ENCODE assay signal across 1 cellular context in the genomic region with DNA sequence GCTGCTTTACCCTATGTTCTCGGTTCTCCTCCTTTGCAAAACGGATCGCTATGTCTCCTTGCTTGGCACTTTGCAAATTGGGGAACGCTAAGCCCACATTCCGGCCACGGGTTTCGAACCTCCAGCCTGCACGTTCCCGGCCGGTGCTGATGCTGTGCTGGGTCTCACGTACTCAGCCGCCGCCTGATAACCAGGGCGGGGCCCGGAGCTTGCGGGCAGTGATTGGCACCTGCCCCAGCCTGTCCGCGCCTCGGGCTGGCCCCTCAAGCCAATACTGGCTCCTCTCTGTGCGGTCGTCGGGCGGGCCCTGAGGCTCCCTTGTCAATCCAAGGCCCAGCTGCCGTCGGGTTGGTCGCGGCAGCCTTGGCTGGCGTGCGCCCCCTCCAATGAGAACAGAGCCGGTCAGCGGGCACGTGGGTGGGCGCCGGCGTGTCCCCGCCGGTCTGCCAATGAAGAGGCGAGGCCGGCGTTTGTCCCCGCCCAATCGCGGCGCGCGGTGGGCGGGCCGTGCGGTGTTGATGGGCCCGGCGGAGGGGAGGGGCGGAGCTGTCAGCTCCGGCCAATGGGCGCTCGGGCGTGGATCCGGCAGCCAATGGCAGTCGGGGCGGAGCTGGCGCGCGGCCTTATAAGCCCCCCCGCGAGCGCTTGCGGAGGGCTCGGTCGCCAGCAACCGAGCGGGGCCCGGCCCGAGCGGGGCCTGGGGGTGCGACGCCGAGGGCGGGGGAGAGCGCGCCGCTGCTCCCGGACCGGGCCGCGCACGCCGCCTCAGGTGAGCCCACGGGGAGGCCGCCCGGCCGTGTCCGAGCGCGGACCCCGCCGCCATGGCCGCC.
TF ChIP-seq lines count a peak whose summit lies in the region.

KDM4B (plus strand) TSS at position 652 of the 830 bp plus-strand sequence. CDS start 63,778 bp downstream, outside the sequence.

TF ChIP-seq in HepG2, 621 proteins besides CTCF, POLR2A, EP300 and RAD21 (continued from another document and continues in another):
- TF ChIP-seq, protein P1, sequence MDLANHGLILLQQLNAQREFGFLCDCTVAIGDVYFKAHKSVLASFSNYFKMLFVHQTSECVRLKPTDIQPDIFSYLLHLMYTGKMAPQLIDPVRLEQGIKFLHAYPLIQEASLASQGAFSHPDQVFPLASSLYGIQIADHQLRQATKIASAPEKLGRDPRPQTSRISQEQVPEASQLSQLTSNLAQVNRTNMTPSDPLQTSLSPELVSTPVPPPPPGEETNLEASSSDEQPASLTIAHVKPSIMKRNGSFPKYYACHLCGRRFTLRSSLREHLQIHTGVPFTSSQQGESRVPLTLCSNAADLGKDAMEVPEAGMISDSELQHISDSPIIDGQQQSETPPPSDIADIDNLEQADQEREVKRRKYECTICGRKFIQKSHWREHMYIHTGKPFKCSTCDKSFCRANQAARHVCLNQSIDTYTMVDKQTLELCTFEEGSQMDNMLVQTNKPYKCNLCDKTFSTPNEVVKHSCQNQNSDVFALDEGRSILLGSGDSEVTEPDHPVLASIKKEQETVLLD (CRISPR knock-in tag; IDR thresholded peaks at IDR 0.05; ENCODE audit: low read depth), result peak; percentile 54; the same call in 1 of the 2 replicates
- no peak for TF ChIP-seq HMGA1 (CRISPR knock-in tag; conservative IDR thresholded peaks at IDR 0.05)
- no peak for TF ChIP-seq HNF4G (IDR thresholded peaks at IDR 0.05; ENCODE audit: borderline replicate concordance, low read depth, low read length)
- 0 out of 2 replicates have a peak, but pooled peaks have one; percentile 33 for TF ChIP-seq HNF4G (CRISPR knock-in tag; IDR thresholded peaks at IDR 0.05; ENCODE audit: borderline replicate concordance, low read depth)
- TF ChIP-seq, protein P2, sequence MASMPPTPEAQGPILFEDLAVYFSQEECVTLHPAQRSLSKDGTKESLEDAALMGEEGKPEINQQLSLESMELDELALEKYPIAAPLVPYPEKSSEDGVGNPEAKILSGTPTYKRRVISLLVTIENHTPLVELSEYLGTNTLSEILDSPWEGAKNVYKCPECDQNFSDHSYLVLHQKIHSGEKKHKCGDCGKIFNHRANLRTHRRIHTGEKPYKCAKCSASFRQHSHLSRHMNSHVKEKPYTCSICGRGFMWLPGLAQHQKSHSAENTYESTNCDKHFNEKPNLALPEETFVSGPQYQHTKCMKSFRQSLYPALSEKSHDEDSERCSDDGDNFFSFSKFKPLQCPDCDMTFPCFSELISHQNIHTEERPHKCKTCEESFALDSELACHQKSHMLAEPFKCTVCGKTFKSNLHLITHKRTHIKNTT (CRISPR knock-in tag; IDR thresholded peaks at IDR 0.05), result no peak
- TF ChIP-seq, protein P3, sequence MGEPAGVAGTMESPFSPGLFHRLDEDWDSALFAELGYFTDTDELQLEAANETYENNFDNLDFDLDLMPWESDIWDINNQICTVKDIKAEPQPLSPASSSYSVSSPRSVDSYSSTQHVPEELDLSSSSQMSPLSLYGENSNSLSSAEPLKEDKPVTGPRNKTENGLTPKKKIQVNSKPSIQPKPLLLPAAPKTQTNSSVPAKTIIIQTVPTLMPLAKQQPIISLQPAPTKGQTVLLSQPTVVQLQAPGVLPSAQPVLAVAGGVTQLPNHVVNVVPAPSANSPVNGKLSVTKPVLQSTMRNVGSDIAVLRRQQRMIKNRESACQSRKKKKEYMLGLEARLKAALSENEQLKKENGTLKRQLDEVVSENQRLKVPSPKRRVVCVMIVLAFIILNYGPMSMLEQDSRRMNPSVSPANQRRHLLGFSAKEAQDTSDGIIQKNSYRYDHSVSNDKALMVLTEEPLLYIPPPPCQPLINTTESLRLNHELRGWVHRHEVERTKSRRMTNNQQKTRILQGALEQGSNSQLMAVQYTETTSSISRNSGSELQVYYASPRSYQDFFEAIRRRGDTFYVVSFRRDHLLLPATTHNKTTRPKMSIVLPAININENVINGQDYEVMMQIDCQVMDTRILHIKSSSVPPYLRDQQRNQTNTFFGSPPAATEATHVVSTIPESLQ (CRISPR knock-in tag; conservative IDR thresholded peaks at IDR 0.05), result no peak
- TF ChIP-seq, protein P4, sequence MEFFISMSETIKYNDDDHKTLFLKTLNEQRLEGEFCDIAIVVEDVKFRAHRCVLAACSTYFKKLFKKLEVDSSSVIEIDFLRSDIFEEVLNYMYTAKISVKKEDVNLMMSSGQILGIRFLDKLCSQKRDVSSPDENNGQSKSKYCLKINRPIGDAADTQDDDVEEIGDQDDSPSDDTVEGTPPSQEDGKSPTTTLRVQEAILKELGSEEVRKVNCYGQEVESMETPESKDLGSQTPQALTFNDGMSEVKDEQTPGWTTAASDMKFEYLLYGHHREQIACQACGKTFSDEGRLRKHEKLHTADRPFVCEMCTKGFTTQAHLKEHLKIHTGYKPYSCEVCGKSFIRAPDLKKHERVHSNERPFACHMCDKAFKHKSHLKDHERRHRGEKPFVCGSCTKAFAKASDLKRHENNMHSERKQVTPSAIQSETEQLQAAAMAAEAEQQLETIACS (CRISPR knock-in tag; IDR thresholded peaks at IDR 0.05), result no peak
- no peak for TF ChIP-seq NFRKB (IDR thresholded peaks at IDR 0.05)
- TF ChIP-seq, protein P5, sequence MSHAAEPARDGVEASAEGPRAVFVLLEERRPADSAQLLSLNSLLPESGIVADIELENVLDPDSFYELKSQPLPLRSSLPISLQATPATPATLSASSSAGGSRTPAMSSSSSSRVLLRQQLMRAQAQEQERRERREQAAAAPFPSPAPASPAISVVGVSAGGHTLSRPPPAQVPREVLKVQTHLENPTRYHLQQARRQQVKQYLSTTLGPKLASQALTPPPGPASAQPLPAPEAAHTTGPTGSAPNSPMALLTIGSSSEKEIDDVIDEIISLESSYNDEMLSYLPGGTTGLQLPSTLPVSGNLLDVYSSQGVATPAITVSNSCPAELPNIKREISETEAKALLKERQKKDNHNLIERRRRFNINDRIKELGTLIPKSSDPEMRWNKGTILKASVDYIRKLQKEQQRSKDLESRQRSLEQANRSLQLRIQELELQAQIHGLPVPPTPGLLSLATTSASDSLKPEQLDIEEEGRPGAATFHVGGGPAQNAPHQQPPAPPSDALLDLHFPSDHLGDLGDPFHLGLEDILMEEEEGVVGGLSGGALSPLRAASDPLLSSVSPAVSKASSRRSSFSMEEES (CRISPR knock-in tag; IDR thresholded peaks at IDR 0.05), result peak; percentile 40
- TF ChIP-seq, protein P6, sequence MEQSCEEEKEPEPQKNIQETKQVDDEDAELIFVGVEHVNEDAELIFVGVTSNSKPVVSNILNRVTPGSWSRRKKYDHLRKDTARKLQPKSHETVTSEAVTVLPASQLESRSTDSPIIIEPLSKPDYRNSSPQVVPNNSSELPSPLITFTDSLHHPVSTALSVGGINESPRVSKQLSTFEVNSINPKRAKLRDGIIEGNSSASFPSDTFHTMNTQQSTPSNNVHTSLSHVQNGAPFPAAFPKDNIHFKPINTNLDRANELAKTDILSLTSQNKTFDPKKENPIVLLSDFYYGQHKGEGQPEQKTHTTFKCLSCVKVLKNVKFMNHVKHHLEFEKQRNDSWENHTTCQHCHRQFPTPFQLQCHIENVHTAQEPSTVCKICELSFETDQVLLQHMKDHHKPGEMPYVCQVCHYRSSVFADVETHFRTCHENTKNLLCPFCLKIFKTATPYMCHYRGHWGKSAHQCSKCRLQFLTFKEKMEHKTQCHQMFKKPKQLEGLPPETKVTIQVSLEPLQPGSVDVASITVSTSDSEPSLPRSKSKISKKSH (CRISPR knock-in tag; IDR thresholded peaks at IDR 0.05; ENCODE audit: borderline replicate concordance), result no peak
- no peak for TF ChIP-seq PTBP1 (IDR thresholded peaks at IDR 0.05; ENCODE audit: low read depth, low read length, poor library complexity, severe bottlenecking)
- no peak for TF ChIP-seq ZNF20 (CRISPR knock-in tag; IDR thresholded peaks at IDR 0.05)
- no peak for TF ChIP-seq MXD3 (CRISPR knock-in tag; IDR thresholded peaks at IDR 0.05)
- no peak for TF ChIP-seq RBAK (CRISPR knock-in tag; IDR thresholded peaks at IDR 0.05)
- no peak for TF ChIP-seq ZNF558 (CRISPR knock-in tag; IDR thresholded peaks at IDR 0.05; ENCODE audit: borderline replicate concordance)
- TF ChIP-seq FOSL2 (CRISPR knock-in tag; IDR thresholded peaks at IDR 0.05), result 0 out of 2 replicates have a peak, but pooled peaks have one; percentile 10
- TF ChIP-seq ZBTB21 (CRISPR knock-in tag; IDR thresholded peaks at IDR 0.05), result no peak
- TF ChIP-seq ZNF496 (CRISPR knock-in tag; IDR thresholded peaks at IDR 0.05; ENCODE audit: insufficient replicate concordance), result no peak
- TF ChIP-seq ZFP36L1 (CRISPR knock-in tag; IDR thresholded peaks at IDR 0.05), result no peak
- no peak for TF ChIP-seq MBD4 (IDR thresholded peaks at IDR 0.05; ENCODE audit: borderline replicate concordance, low read length)
- peak; percentile 57; the same call in 1 of the 2 replicates for TF ChIP-seq ZNF598 (CRISPR knock-in tag; IDR thresholded peaks at IDR 0.05; ENCODE audit: borderline replicate concordance)
- TF ChIP-seq REXO4 (CRISPR knock-in tag; IDR thresholded peaks at IDR 0.05; ENCODE audit: borderline replicate concordance), result no peak
- TF ChIP-seq, protein P7, sequence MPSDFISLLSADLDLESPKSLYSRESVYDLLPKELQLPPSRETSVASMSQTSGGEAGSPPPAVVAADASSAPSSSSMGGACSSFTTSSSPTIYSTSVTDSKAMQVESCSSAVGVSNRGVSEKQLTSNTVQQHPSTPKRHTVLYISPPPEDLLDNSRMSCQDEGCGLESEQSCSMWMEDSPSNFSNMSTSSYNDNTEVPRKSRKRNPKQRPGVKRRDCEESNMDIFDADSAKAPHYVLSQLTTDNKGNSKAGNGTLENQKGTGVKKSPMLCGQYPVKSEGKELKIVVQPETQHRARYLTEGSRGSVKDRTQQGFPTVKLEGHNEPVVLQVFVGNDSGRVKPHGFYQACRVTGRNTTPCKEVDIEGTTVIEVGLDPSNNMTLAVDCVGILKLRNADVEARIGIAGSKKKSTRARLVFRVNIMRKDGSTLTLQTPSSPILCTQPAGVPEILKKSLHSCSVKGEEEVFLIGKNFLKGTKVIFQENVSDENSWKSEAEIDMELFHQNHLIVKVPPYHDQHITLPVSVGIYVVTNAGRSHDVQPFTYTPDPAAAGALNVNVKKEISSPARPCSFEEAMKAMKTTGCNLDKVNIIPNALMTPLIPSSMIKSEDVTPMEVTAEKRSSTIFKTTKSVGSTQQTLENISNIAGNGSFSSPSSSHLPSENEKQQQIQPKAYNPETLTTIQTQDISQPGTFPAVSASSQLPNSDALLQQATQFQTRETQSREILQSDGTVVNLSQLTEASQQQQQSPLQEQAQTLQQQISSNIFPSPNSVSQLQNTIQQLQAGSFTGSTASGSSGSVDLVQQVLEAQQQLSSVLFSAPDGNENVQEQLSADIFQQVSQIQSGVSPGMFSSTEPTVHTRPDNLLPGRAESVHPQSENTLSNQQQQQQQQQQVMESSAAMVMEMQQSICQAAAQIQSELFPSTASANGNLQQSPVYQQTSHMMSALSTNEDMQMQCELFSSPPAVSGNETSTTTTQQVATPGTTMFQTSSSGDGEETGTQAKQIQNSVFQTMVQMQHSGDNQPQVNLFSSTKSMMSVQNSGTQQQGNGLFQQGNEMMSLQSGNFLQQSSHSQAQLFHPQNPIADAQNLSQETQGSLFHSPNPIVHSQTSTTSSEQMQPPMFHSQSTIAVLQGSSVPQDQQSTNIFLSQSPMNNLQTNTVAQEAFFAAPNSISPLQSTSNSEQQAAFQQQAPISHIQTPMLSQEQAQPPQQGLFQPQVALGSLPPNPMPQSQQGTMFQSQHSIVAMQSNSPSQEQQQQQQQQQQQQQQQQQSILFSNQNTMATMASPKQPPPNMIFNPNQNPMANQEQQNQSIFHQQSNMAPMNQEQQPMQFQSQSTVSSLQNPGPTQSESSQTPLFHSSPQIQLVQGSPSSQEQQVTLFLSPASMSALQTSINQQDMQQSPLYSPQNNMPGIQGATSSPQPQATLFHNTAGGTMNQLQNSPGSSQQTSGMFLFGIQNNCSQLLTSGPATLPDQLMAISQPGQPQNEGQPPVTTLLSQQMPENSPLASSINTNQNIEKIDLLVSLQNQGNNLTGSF (CRISPR knock-in tag; IDR thresholded peaks at IDR 0.05), result no peak
- TF ChIP-seq AGO1 (IDR thresholded peaks at IDR 0.05; ENCODE audit: low read depth, low read length, poor library complexity, severe bottlenecking), result peak; percentile 94
- peak; percentile 29; the same call in 1 of the 2 replicates for TF ChIP-seq KDM3A (CRISPR knock-in tag; IDR thresholded peaks at IDR 0.05; ENCODE audit: low read depth)
- TF ChIP-seq, protein P8, sequence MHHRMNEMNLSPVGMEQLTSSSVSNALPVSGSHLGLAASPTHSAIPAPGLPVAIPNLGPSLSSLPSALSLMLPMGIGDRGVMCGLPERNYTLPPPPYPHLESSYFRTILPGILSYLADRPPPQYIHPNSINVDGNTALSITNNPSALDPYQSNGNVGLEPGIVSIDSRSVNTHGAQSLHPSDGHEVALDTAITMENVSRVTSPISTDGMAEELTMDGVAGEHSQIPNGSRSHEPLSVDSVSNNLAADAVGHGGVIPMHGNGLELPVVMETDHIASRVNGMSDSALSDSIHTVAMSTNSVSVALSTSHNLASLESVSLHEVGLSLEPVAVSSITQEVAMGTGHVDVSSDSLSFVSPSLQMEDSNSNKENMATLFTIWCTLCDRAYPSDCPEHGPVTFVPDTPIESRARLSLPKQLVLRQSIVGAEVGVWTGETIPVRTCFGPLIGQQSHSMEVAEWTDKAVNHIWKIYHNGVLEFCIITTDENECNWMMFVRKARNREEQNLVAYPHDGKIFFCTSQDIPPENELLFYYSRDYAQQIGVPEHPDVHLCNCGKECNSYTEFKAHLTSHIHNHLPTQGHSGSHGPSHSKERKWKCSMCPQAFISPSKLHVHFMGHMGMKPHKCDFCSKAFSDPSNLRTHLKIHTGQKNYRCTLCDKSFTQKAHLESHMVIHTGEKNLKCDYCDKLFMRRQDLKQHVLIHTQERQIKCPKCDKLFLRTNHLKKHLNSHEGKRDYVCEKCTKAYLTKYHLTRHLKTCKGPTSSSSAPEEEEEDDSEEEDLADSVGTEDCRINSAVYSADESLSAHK (CRISPR knock-in tag; IDR thresholded peaks at IDR 0.05; ENCODE audit: borderline replicate concordance), result no peak
- no peak for TF ChIP-seq FOXA3 (CRISPR knock-in tag; IDR thresholded peaks at IDR 0.05)
- no peak for TF ChIP-seq MAFG (CRISPR knock-in tag; IDR thresholded peaks at IDR 0.05)
- TF ChIP-seq ZNF703 (CRISPR knock-in tag; IDR thresholded peaks at IDR 0.05; ENCODE audit: borderline replicate concordance), result no peak
- TF ChIP-seq ZNF101 (CRISPR knock-in tag; IDR thresholded peaks at IDR 0.05; ENCODE audit: borderline replicate concordance, low read depth), result no peak
- no peak for TF ChIP-seq NR3C1 (CRISPR knock-in tag; IDR thresholded peaks at IDR 0.05)
- TF ChIP-seq, protein P9, sequence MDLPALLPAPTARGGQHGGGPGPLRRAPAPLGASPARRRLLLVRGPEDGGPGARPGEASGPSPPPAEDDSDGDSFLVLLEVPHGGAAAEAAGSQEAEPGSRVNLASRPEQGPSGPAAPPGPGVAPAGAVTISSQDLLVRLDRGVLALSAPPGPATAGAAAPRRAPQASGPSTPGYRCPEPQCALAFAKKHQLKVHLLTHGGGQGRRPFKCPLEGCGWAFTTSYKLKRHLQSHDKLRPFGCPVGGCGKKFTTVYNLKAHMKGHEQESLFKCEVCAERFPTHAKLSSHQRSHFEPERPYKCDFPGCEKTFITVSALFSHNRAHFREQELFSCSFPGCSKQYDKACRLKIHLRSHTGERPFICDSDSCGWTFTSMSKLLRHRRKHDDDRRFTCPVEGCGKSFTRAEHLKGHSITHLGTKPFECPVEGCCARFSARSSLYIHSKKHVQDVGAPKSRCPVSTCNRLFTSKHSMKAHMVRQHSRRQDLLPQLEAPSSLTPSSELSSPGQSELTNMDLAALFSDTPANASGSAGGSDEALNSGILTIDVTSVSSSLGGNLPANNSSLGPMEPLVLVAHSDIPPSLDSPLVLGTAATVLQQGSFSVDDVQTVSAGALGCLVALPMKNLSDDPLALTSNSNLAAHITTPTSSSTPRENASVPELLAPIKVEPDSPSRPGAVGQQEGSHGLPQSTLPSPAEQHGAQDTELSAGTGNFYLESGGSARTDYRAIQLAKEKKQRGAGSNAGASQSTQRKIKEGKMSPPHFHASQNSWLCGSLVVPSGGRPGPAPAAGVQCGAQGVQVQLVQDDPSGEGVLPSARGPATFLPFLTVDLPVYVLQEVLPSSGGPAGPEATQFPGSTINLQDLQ (CRISPR knock-in tag; IDR thresholded peaks at IDR 0.05), result no peak
